Comparison of ENCODE assay signal across 15 cellular contexts in genomic region chrX:109040057-109040456, GRCh38.
A peak's percentile ranks its signal among the peaks of the same experiment; 100 is the strongest.
DNase-seq lines count a peak whose midpoint lies in the region; ATAC-seq, FAIRE-seq and TF ChIP-seq lines count a peak whose summit lies in the region.
"Had no signal": no experiment of that assay in that cellular context is flagged by ENCODE, and none has a peak within 500 bp of the region (broad histone marks: within the 10 kb centered on the region; RNA-seq: fewer than 3 reads in every experiment).

No MANE protein-coding gene starts in this region.

- no peaks in the 10 kb centered on the region for H3K27me3 Mint-ChIP-seq in nephron progenitor cell (ENCODE audit: low read depth, poor library complexity)

- no peak overlapping the region for H3K4me3 ChIP-seq in pancreas
- H3K4me3 ChIP-seq: BLaER1, HAP-1 had no signal

- peaks cover 9% of the 10 kb centered on the region for H3K4me1 Mint-ChIP-seq in nephron progenitor cell

- no peak for TF ChIP-seq CTCF in nephron progenitor cell (IDR thresholded peaks at IDR 0.05)
- TF ChIP-seq CTCF in pancreas (IDR thresholded peaks at IDR 0.05): no peak

- peaks cover 0 to 7% (median 2%) of the 10 kb centered on the region in 4 donors for H3K27me3 ChIP-seq in pancreas

- no peak for FAIRE-seq in pancreas (lab: Jason Lieb, UNC)
- FAIRE-seq: HepG2, HTR-8/SVneo had no signal

- H3K4me3 Mint-ChIP-seq in nephron progenitor cell: no peak overlapping the region

- H3K9me3 Mint-ChIP-seq in nephron progenitor cell: no peaks in the 10 kb centered on the region

- peak; percentile 8 for DNase-seq in ELF-1 (ENCODE audit: low read depth, low spot score)
- peak; percentile 49 for DNase-seq in ecto neural progenitor cell (ENCODE audit: low spot score)
- peak; percentile 31 for DNase-seq in iPS-NIHi7 (ENCODE audit: extremely low spot score)
- no peak for DNase-seq in nephron progenitor cell
- DNase-seq in globus pallidus (ENCODE audit: low spot score): no peak
- no peak for DNase-seq in stimulated activated CD4-positive, alpha-beta T cell treated with anti-CD3 and anti-CD28 coated beads, Interleukin-1b, Interleukin-23, amount 100 ng/mL, for 48 hours
- DNase-seq in substantia nigra (lab: John Stamatoyannopoulos, UW): no peak
- no peak for DNase-seq in pancreas
- DNase-seq: AML-193, DMS53 had no signal

- H3K4me1 ChIP-seq in pancreas: no peaks in the 10 kb centered on the region
- H3K4me1 ChIP-seq: BLaER1, HAP-1 had no signal

- no peaks in the 10 kb centered on the region for H3K9me3 ChIP-seq in pancreas
- H3K9me3 ChIP-seq: BLaER1, HAP-1 had no signal

- H3K27ac ChIP-seq in substantia nigra (ENCODE audit: low read depth, low read length, poor library complexity, severe bottlenecking) (no peak overlapping the region), pancreas (no peak overlapping the region)
- H3K27ac ChIP-seq: 22Rv1, BLaER1 had no signal

- 24 to 35% methylated on average over 3 of the region's 3 CpGs for WGBS in pancreas, 2 donors

- no peaks in the 10 kb centered on the region for H3K36me3 Mint-ChIP-seq in nephron progenitor cell (ENCODE audit: low read depth)

- H3K27ac Mint-ChIP-seq in nephron progenitor cell: peak overlapping the region; percentile 74

- no peak for ATAC-seq in pancreas
- ATAC-seq: HepG2 had no signal

- H3K36me3 ChIP-seq in pancreas: no peaks in the 10 kb centered on the region
- H3K36me3 ChIP-seq: BLaER1, HAP-1 had no signal

- intact Hi-C loops in pancreas (cut with DNase I): no loop called here

Comparison
In these comparisons a context has a peak if more than half of its experiments do, and no peak if none do; other contexts are left out.
1. DNase-seq: peak in ELF-1 (single experiment), ecto neural progenitor cell (single experiment) and iPS-NIHi7 (single experiment); none in nephron progenitor cell (single experiment), globus pallidus (single experiment), stimulated activated CD4-positive, alpha-beta T cell treated with anti-CD3 and anti-CD28 coated beads, Interleukin-1b, Interleukin-23, amount 100 ng/mL, for 48 hours (single experiment), substantia nigra (0 of 49) and pancreas (0 of 6).